ENCODE assay signal across 20 cellular contexts in the genomic region with DNA sequence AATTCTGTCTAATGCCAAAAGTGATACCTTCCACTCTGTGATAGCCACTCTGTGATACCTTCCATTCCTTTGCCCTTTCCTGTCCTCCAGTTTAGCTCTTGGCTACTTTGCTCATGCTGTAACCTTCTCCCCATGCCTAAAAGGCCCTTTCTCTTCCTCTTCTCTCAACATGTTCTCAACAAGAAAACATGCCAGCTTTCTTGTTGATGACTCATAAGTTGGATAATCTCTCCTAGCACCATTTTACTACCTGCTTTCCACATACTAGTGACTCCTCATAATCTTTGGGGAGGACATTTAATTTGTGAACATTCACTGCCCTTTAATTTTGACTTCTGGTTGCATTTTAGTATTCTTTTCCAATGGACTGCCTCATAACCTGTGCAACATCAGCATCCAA. TPM values are rescaled to one million over a fixed set of nuclear protein-coding genes. Genes with fewer than 3 reads are reported as not detected.
DNase-seq lines count a peak whose midpoint lies in the region; ATAC-seq and TF ChIP-seq lines count a peak whose summit lies in the region.
"Had no signal": no experiment of that assay in that cellular context is flagged by ENCODE, and none has a peak within 500 bp of the region (broad histone marks: within the 10 kb centered on the region; RNA-seq: fewer than 3 reads in every experiment).

No MANE protein-coding gene starts in this region.

- no peak for TF ChIP-seq CTCF in osteoblast (IDR thresholded peaks at IDR 0.05; ENCODE audit: extremely low read depth, low read depth, low read length)
- no peak for TF ChIP-seq CTCF in neural progenitor cell (IDR thresholded peaks at IDR 0.05)

- H3F3A ChIP-seq in neural progenitor cell (ENCODE audit: low read depth), result no peaks in the 10 kb centered on the region

- H3K4me3 Mint-ChIP-seq in neural progenitor cell, result no peak overlapping the region
- H3K4me3 Mint-ChIP-seq: CD4-positive, alpha-beta memory T cell; IgD-negative memory B cell had no signal

- H3K27ac Mint-ChIP-seq in neural progenitor cell, result no peak overlapping the region
- H3K27ac Mint-ChIP-seq: CD4-positive, alpha-beta memory T cell; IgD-negative memory B cell had no signal

- no peak overlapping the region for H3K27ac ChIP-seq in osteoblast (ENCODE audit: low read depth, low read length)
- H3K27ac ChIP-seq in neural progenitor cell, result no peak overlapping the region
- H3K27ac ChIP-seq: BLaER1, HL-60 had no signal

- H3K4me1 ChIP-seq in osteoblast (ENCODE audit: insufficient read depth, low read length) (no peaks in the 10 kb centered on the region), neural progenitor cell (no peaks in the 10 kb centered on the region)
- H3K4me1 ChIP-seq: BLaER1 had no signal

- no peaks in the 10 kb centered on the region for H3K4me1 Mint-ChIP-seq in neural progenitor cell
- H3K4me1 Mint-ChIP-seq: CD4-positive, alpha-beta memory T cell; IgD-negative memory B cell had no signal

- H3K27me3 Mint-ChIP-seq in neural progenitor cell (ENCODE audit: insufficient read depth, low read depth), result no peaks in the 10 kb centered on the region
- H3K27me3 Mint-ChIP-seq: CD4-positive, alpha-beta memory T cell; IgD-negative memory B cell had no signal

- H3K79me2 ChIP-seq in osteoblast (ENCODE audit: insufficient read depth, low read length) (no peaks in the 10 kb centered on the region), neural progenitor cell (ENCODE audit: low read depth) (no peaks in the 10 kb centered on the region)

- no peaks in the 10 kb centered on the region for H3K9me3 Mint-ChIP-seq in neural progenitor cell

- H2AFZ ChIP-seq in osteoblast (ENCODE audit: low read length), result no peak overlapping the region
- no peak overlapping the region for H2AFZ ChIP-seq in neural progenitor cell (replicated peaks)

- ATAC-seq in esophagus mucosa, result peak; percentile 44
- no peak for ATAC-seq in HG02884 (IDR thresholded peaks at IDR 0.05; ENCODE audit: unreplicated experiment)

- H3K27me3 ChIP-seq in osteoblast (ENCODE audit: insufficient read depth, low read length) (no peaks in the 10 kb centered on the region), neural progenitor cell (no peaks in the 10 kb centered on the region)
- H3K27me3 ChIP-seq: BLaER1 had no signal

- no peaks in the 10 kb centered on the region for H3K36me3 Mint-ChIP-seq in neural progenitor cell

- H3K36me3 ChIP-seq in osteoblast (ENCODE audit: insufficient read depth, low read length) (no peaks in the 10 kb centered on the region), neural progenitor cell (no peaks in the 10 kb centered on the region)
- H3K36me3 ChIP-seq: BLaER1 had no signal

- H3K9me3 ChIP-seq in osteoblast (ENCODE audit: low read depth, low read length), result no peaks in the 10 kb centered on the region
- H3K9me3 ChIP-seq in neural progenitor cell (ENCODE audit: low read depth), result no peaks in the 10 kb centered on the region
- H3K9me3 ChIP-seq: BLaER1 had no signal

- no peaks in the 10 kb centered on the region for H4K20me1 ChIP-seq in osteoblast (ENCODE audit: insufficient read depth, low read length)
- H4K20me1 ChIP-seq in neural progenitor cell (ENCODE audit: low read depth), result no peaks in the 10 kb centered on the region
- H4K20me1 ChIP-seq: BLaER1 had no signal

- no peak overlapping the region for H3K4me3 ChIP-seq in osteoblast (ENCODE audit: insufficient read depth, low read length)
- H3K4me3 ChIP-seq in neural progenitor cell, result no peak overlapping the region
- H3K4me3 ChIP-seq: BLaER1 had no signal

- H3K4me2 ChIP-seq in osteoblast (ENCODE audit: insufficient read depth, low read length) (no peak overlapping the region), neural progenitor cell (no peak overlapping the region)
- H3K4me2 ChIP-seq: BLaER1 had no signal

- no peak overlapping the region for H3K9ac ChIP-seq in neural progenitor cell
- H3K9ac ChIP-seq: BLaER1 had no signal

- DNase-seq in EL, result peak; percentile 25
- peak; percentile 36 for DNase-seq in NCI-H226
- DNase-seq in osteoblast (ENCODE audit: insufficient read length, low spot score, missing footprints), result peak; percentile 60
- DNase-seq in neural progenitor cell (ENCODE audit: low spot score), result no peak
- no peak for DNase-seq in NCI-H524 (lab: John Stamatoyannopoulos, UW)
- DNase-seq: CD4-positive, alpha-beta memory T cell; DMS153; HCEC 1CT; Karpas-422; NCI-H1105; NCI-H2081; NCI-H2171 treated with DMSO at 0.1 percent for 48 hours; NCI-H446 treated with DMSO at 0.1 percent for 48 hours; Right ventricle myocardium superior had no signal

RNA-seq across cellular contexts. Expression of a gene that starts 55.9 kb away (rescaled TPM):
- total RNA-seq in esophagus mucosa, result not detected
- not detected in 2 replicates for total RNA-seq in osteoblast
- not detected in 2 replicates for total RNA-seq in neural progenitor cell (ENCODE audit: low replicate concordance)
- total RNA-seq: CD4-positive, alpha-beta memory T cell; Daoy; Right ventricle myocardium superior had no signal

Comparison
In these comparisons a context has a peak if more than half of its experiments do, and no peak if none do; other contexts are left out.
1. DNase-seq: peak in EL (single experiment), NCI-H226 (single experiment) and osteoblast (single experiment); none in neural progenitor cell (single experiment) and NCI-H524 (0 of 2).